Comparison of ENCODE assay signal across 21 cellular contexts in genomic region chr4:31069151-31069550, GRCh38.
DNase-seq lines count a peak whose midpoint lies in the region; ATAC-seq, FAIRE-seq and TF ChIP-seq lines count a peak whose summit lies in the region.
"Had no signal": no experiment of that assay in that cellular context is flagged by ENCODE, and none has a peak within 500 bp of the region (broad histone marks: within the 10 kb centered on the region; RNA-seq: fewer than 3 reads in every experiment).

No MANE protein-coding gene starts in this region.

- FAIRE-seq in astrocyte (lab: Jason Lieb, UNC), result no peak
- FAIRE-seq: A549, GM12878, RCC 7860 had no signal

- H2AFZ ChIP-seq in HCT116 (ENCODE audit: low read depth, low read length, poor library complexity, severe bottlenecking), result no peak overlapping the region
- H2AFZ ChIP-seq in astrocyte (ENCODE audit: low read depth, low read length), result no peak overlapping the region

- ATAC-seq in HCT116, result peak; percentile 18
- no peak for ATAC-seq in GM19328 (IDR thresholded peaks at IDR 0.05; ENCODE audit: unreplicated experiment)
- ATAC-seq: A549, GM12878 had no signal

- H3K4me2 ChIP-seq in HCT116 (ENCODE audit: low read length), result peak overlapping the region; percentile 67
- peak overlapping the region; percentile 15 for H3K4me2 ChIP-seq in astrocyte (ENCODE audit: low read length)
- H3K4me2 ChIP-seq: A549 had no signal

- H3K9me2 ChIP-seq in HCT116 (ENCODE audit: insufficient read depth), result no peaks in the 10 kb centered on the region

- BruUV-seq in HCT116 (replicated peaks; lab: Mats Ljungman, UMichigan) (no TSS peak), Caco-2 (replicated peaks; lab: Mats Ljungman, UMichigan) (no TSS peak)

- RAD21 ChIA-PET in HCT116 (lab: Charles Lee; ENCODE audit: low non-redundant PET in 1 of 2, low total read pairs in 2 of 2, uncharacterized antibody in 2 of 2, unreplicated experiment in 2 of 2), result no interaction called here

- H3K27ac Mint-ChIP-seq in astrocyte (ENCODE audit: unreplicated experiment) (no peak overlapping the region), Caco-2 (ENCODE audit: unreplicated experiment) (no peak overlapping the region)
- H3K27ac Mint-ChIP-seq in activated naive CD4-positive, alpha-beta T cell treated with anti-CD3 and anti-CD28 coated beads for 36 hours, result no peak overlapping the region

- TF ChIP-seq RAD21 in HCT116 (IDR thresholded peaks at IDR 0.05; ENCODE audit: low read depth), result no peak

- no peaks in the 10 kb centered on the region for H3K27me3 ChIP-seq in HCT116 (ENCODE audit: insufficient read depth, low read length)
- no peaks in the 10 kb centered on the region for H3K27me3 ChIP-seq in astrocyte (ENCODE audit: insufficient read depth, low read length)
- H3K27me3 ChIP-seq in tibial artery, result no peaks in the 10 kb centered on the region
- no peaks in the 10 kb centered on the region for H3K27me3 ChIP-seq in Caco-2 (replicated peaks; ENCODE audit: control insufficient read depth, insufficient read depth, low read length)
- H3K27me3 ChIP-seq: BE2C, MG63, SJSA1 had no signal

- no peak for TF ChIP-seq POLR2A in HCT116 (IDR thresholded peaks at IDR 0.05; ENCODE audit: borderline replicate concordance, extremely low read depth, insufficient read depth, insufficient read length)

- H3K36me3 ChIP-seq in HCT116 (ENCODE audit: control insufficient read depth in 1 of 2, insufficient read depth in 2 of 2, low read length in 2 of 2) (no peaks in the 10 kb centered on the region), astrocyte (ENCODE audit: insufficient read depth, low read length) (no peaks in the 10 kb centered on the region), tibial artery (no peaks in the 10 kb centered on the region), Caco-2 (ENCODE audit: control insufficient read depth, insufficient read depth, low read length) (no peaks in the 10 kb centered on the region)
- H3K36me3 ChIP-seq: BE2C, MG63, SJSA1 had no signal

- no peaks in the 10 kb centered on the region for H3K9me3 ChIP-seq in HCT116 (ENCODE audit: control insufficient read depth in 1 of 2, insufficient read depth in 1 of 2, low read depth in 1 of 2, low read length in 2 of 2)
- H3K9me3 ChIP-seq in astrocyte (ENCODE audit: insufficient read depth, low read depth, low read length), result no peaks in the 10 kb centered on the region
- H3K9me3 ChIP-seq in tibial artery, result no peaks in the 10 kb centered on the region
- no peaks in the 10 kb centered on the region for H3K9me3 ChIP-seq in Caco-2
- H3K9me3 ChIP-seq: A549, BE2C, MG63, SJSA1 had no signal

- H3K4me3 ChIP-seq in HCT116 (replicated peaks in 1 of 2; ENCODE audit: low read depth in 1 of 2, low read length in 2 of 2), result peak overlapping the region in 1 of 2 experiments; percentile 19; a peak in 2 of 4 replicates
- no peak overlapping the region for H3K4me3 ChIP-seq in astrocyte (ENCODE audit: insufficient read depth, low read depth, low read length)
- no peak overlapping the region for H3K4me3 ChIP-seq in tibial artery
- no peak overlapping the region for H3K4me3 ChIP-seq in Caco-2 (ENCODE audit: low read depth, low read length)
- H3K4me3 ChIP-seq: A549, GM12878, MG63, SJSA1 had no signal

- H3K27me3 Mint-ChIP-seq in astrocyte (ENCODE audit: low read depth, unreplicated experiment) (no peaks in the 10 kb centered on the region), Caco-2 (ENCODE audit: insufficient read depth, unreplicated experiment) (no peaks in the 10 kb centered on the region)
- H3K27me3 Mint-ChIP-seq in activated naive CD4-positive, alpha-beta T cell treated with anti-CD3 and anti-CD28 coated beads for 36 hours (ENCODE audit: low read depth), result no peaks in the 10 kb centered on the region

- H3K9ac ChIP-seq in HCT116 (ENCODE audit: low read length) (peak overlapping the region; percentile 55), astrocyte (ENCODE audit: low read length) (peak overlapping the region; percentile 4)

- H3K36me3 Mint-ChIP-seq in astrocyte (ENCODE audit: low read depth, unreplicated experiment), result no peaks in the 10 kb centered on the region
- H3K36me3 Mint-ChIP-seq in activated naive CD4-positive, alpha-beta T cell treated with anti-CD3 and anti-CD28 coated beads for 36 hours (ENCODE audit: low read depth), result no peaks in the 10 kb centered on the region
- H3K36me3 Mint-ChIP-seq in Caco-2 (ENCODE audit: insufficient read depth, unreplicated experiment), result no peaks in the 10 kb centered on the region

- POLR2A ChIA-PET in HCT116 (lab: Charles Lee), result no interaction called here
- POLR2A ChIA-PET in Caco-2 (lab: Charles Lee), result no interaction called here

- H3K27ac ChIP-seq in HCT116 (ENCODE audit: low read depth, low read length) (peak overlapping the region; percentile 86), astrocyte (ENCODE audit: low read depth, low read length) (no peak overlapping the region), tibial artery (peak overlapping the region; percentile 58 to 59)
- H3K27ac ChIP-seq: A549, SJSA1 had no signal

- peaks cover 78% of the 10 kb centered on the region for H3K79me2 ChIP-seq in HCT116 (ENCODE audit: insufficient read depth, low read length)
- H3K79me2 ChIP-seq in astrocyte (ENCODE audit: insufficient read depth, low read length), result no peaks in the 10 kb centered on the region

- intact Hi-C loops in HCT116 (cut with micrococcal nuclease) (no loop called here), tibial artery (cut with DNase I; ENCODE audit: low total_unique reads) (no loop called here), Caco-2 (cut with micrococcal nuclease; ENCODE audit: unreplicated experiment) (no loop called here)
- intact Hi-C loops in activated naive CD4-positive, alpha-beta T cell treated with anti-CD3 and anti-CD28 coated beads for 36 hours (cut with micrococcal nuclease), result no loop called here

- no peak for TF ChIP-seq CTCF in HCT116 (IDR thresholded peaks at IDR 0.05 in 2 of 3, conservative IDR thresholded peaks at IDR 0.05 in 1 of 3; ENCODE audit: borderline replicate concordance in 1 of 3, insufficient read depth in 1 of 3, low read depth in 2 of 3, low read length in 2 of 3)
- TF ChIP-seq CTCF in astrocyte (IDR thresholded peaks at IDR 0.05; ENCODE audit: insufficient read depth, low read depth, low read length), result no peak
- TF ChIP-seq CTCF in tibial artery (IDR thresholded peaks at IDR 0.05), result no peak
- no peak for TF ChIP-seq CTCF in Caco-2 (IDR thresholded peaks at IDR 0.05; ENCODE audit: insufficient read depth in 1 of 2, low read depth in 1 of 2, low read length in 1 of 2, severe bottlenecking in 1 of 2, unreplicated experiment in 1 of 2)

- CTCF ChIA-PET in HCT116 (lab: Charles Lee) (no interaction called here), Caco-2 (lab: Charles Lee) (no interaction called here)
- CTCF ChIA-PET in activated naive CD4-positive, alpha-beta T cell treated with anti-CD3 and anti-CD28 coated beads for 36 hours (lab: Charles Lee), result no interaction called here

- H4K20me1 ChIP-seq in HCT116 (ENCODE audit: insufficient read depth) (no peaks in the 10 kb centered on the region), astrocyte (ENCODE audit: insufficient read depth, low read length) (no peaks in the 10 kb centered on the region)

- H3K4me1 Mint-ChIP-seq in astrocyte (ENCODE audit: low read depth, unreplicated experiment), result peaks cover 13% of the 10 kb centered on the region
- no peaks in the 10 kb centered on the region for H3K4me1 Mint-ChIP-seq in activated naive CD4-positive, alpha-beta T cell treated with anti-CD3 and anti-CD28 coated beads for 36 hours (ENCODE audit: low read depth)
- peaks cover 5% of the 10 kb centered on the region for H3K4me1 Mint-ChIP-seq in Caco-2 (ENCODE audit: low read depth, unreplicated experiment)

- DNase-seq in HCT116 (ENCODE audit: low read depth, low spot score) (no peak), astrocyte (ENCODE audit: low read depth) (no peak), myocyte (ENCODE audit: low read depth) (peak; percentile 54), tibial artery (no peak), Caco-2 (no peak)
- no peak for DNase-seq in activated naive CD4-positive, alpha-beta T cell treated with anti-CD3 and anti-CD28 coated beads for 36 hours
- DNase-seq: BE2C, DMS79 treated with DMSO at 0.1 percent for 48 hours, Karpas-422, MG63, NCI-H1417, NCI-H1694 treated with DMSO at 0.1 percent for 48 hours, NCI-H2081 treated with DMSO at 0.1 percent for 48 hours, NCI-H446, NCI-H526, OCI-M1 had no signal

- H3K9me3 Mint-ChIP-seq in astrocyte (ENCODE audit: unreplicated experiment), result no peaks in the 10 kb centered on the region
- H3K9me3 Mint-ChIP-seq in activated naive CD4-positive, alpha-beta T cell treated with anti-CD3 and anti-CD28 coated beads for 36 hours, result no peaks in the 10 kb centered on the region
- H3K9me3 Mint-ChIP-seq in Caco-2 (ENCODE audit: unreplicated experiment), result no peaks in the 10 kb centered on the region

- H3K4me1 ChIP-seq in HCT116 (ENCODE audit: control insufficient read depth in 1 of 2, insufficient read depth in 2 of 2, low read length in 2 of 2) (peaks cover 89 to 94% of the 10 kb centered on the region in 2 experiments), astrocyte (ENCODE audit: insufficient read depth, low read length) (no peaks in the 10 kb centered on the region), tibial artery (peaks cover 0 to 43% (median 2%) of the 10 kb centered on the region in 4 donors), Caco-2 (0 out of 2 replicates have a peak, but pooled peaks cover 4% of the 10 kb centered on the region)
- H3K4me1 ChIP-seq: A549, BE2C, SJSA1 had no signal

- H3K4me3 Mint-ChIP-seq in astrocyte (ENCODE audit: unreplicated experiment), result no peak overlapping the region
- no peak overlapping the region for H3K4me3 Mint-ChIP-seq in activated naive CD4-positive, alpha-beta T cell treated with anti-CD3 and anti-CD28 coated beads for 36 hours
- no peak overlapping the region for H3K4me3 Mint-ChIP-seq in Caco-2 (ENCODE audit: unreplicated experiment)

TF ChIP-seq in HCT116, 20 proteins besides CTCF, POLR2A, EP300 and RAD21:
- TF ChIP-seq POLR2AphosphoS5 (IDR thresholded peaks at IDR 0.05; ENCODE audit: low read depth, low read length) (no peak), SRF (IDR thresholded peaks at IDR 0.05; ENCODE audit: low read depth) (no peak), EZH2 (IDR thresholded peaks at IDR 0.05) (no peak), ATF3 (IDR thresholded peaks at IDR 0.05) (no peak), CBX3 (IDR thresholded peaks at IDR 0.05; ENCODE audit: low read depth) (no peak; the same call in 1 of the 2 replicates), FOSL1 (IDR thresholded peaks at IDR 0.05; ENCODE audit: low read depth) (no peak), TCF7L2 (IDR thresholded peaks at IDR 0.05; ENCODE audit: borderline replicate concordance, extremely low read depth, insufficient read depth, insufficient read length) (no peak)
